In the genomic region with DNA sequence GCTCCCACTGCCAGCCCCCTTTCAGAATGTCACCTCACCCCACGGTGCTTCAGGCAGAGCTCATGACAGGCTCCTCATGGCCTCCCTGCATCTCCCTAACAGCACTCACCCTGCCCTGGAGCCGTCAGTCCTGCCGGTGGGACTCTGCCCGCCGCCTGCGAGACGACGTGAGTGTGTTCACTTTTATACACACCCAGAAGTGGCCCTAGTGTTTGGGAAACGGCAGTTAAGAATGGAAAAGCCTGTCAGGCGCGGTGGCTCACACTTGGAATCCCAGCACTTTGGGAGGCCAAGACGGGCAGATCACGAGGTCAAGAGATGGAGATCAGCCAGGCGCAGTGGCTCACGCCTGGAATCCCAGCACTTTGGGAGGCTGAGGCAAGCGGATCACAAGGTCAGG, we compare ENCODE assay signal across 1 cellular context.
TF ChIP-seq lines count a peak whose summit lies in the region.

No MANE protein-coding gene starts in this region.

TF ChIP-seq in K562, 482 proteins besides CTCF, POLR2A, EP300 and RAD21:
- TF ChIP-seq PHF8 (IDR thresholded peaks at IDR 0.05; ENCODE audit: borderline replicate concordance, low read length) (no peak), POLR2G (IDR thresholded peaks at IDR 0.05; ENCODE audit: low read depth, low read length) (0 out of 2 replicates have a peak, but pooled peaks have one; percentile 35)
